15 cellular contexts compared by ENCODE assay signal in the genomic region with DNA sequence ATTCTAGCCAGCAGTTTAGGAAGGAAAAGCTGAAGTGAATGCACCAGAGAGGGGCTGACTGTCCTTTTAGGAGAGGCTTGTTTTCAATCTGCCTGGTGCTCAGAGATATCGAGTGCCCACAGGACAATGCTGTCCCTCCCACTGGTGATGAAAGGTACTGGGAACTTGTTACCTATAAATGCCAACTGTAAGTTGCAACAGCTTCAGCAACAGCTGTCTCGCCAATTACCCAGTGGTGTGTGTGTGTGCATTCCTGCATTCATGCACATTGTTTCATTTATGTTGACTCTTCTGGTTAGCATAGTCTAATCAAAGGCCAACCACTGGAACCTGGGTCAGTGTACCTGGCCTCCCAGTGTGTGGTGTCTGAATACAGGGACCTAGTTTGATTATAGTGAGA.
DNase-seq lines count a peak whose midpoint lies in the region; ATAC-seq, FAIRE-seq and TF ChIP-seq lines count a peak whose summit lies in the region.
"Had no signal": no experiment of that assay in that cellular context is flagged by ENCODE, and none has a peak within 500 bp of the region (broad histone marks: within the 10 kb centered on the region; RNA-seq: fewer than 3 reads in every experiment).

No MANE protein-coding gene starts in this region.

- H3K27me3 ChIP-seq in DND-41 (ENCODE audit: insufficient read depth, low read length, poor library complexity) (no peaks in the 10 kb centered on the region), endothelial cell of umbilical vein (ENCODE audit: control insufficient read depth in 2 of 2, insufficient read depth in 2 of 2, low read length in 2 of 2) (no peaks in the 10 kb centered on the region), right lobe of liver (no peaks in the 10 kb centered on the region)

- H3K79me2 ChIP-seq in DND-41 (ENCODE audit: insufficient read depth, low read length) (no peaks in the 10 kb centered on the region), endothelial cell of umbilical vein (ENCODE audit: control insufficient read depth, insufficient read depth, low read length) (no peaks in the 10 kb centered on the region)

- TF ChIP-seq CTCF in DND-41 (IDR thresholded peaks at IDR 0.05; ENCODE audit: borderline replicate concordance, extremely low read depth, low read length, poor library complexity, severe bottlenecking) (no peak), endothelial cell of umbilical vein (IDR thresholded peaks at IDR 0.05; ENCODE audit: extremely low read depth in 1 of 2, insufficient read depth in 1 of 2, low read depth in 1 of 2, low read length in 2 of 2) (no peak), right lobe of liver (IDR thresholded peaks at IDR 0.05) (no peak)

- TF ChIP-seq EP300 in Ishikawa (IDR thresholded peaks at IDR 0.05; ENCODE audit: borderline replicate concordance) = no peak

- H2AFZ ChIP-seq in DND-41 (ENCODE audit: low read depth, low read length) (0 out of 2 replicates have a peak overlapping the region, but pooled peaks have one; percentile 2), endothelial cell of umbilical vein (ENCODE audit: low read depth, low read length) (no peak overlapping the region)

- 47% methylated on average over 2 of the region's 2 CpGs for WGBS in right lobe of liver (ENCODE audit: insufficient coverage, low coverage, low lambda C conversion rate, missing lambda C conversion rate)

- no peaks in the 10 kb centered on the region for H3K36me3 ChIP-seq in DND-41 (ENCODE audit: insufficient read depth, low read length)
- H3K36me3 ChIP-seq in endothelial cell of umbilical vein (ENCODE audit: control insufficient read depth in 2 of 2, extremely low read depth in 1 of 2, insufficient read depth in 2 of 2, low read length in 2 of 2) = no peaks in the 10 kb centered on the region
- no peaks in the 10 kb centered on the region for H3K36me3 ChIP-seq in right lobe of liver

- ATAC-seq in DND-41 (ENCODE audit: insufficient read depth, low read depth) (no peak), right lobe of liver (peak in 3 of 4 donors; percentile 28 to 73 (median 28)), GM18870 (IDR thresholded peaks at IDR 0.05; ENCODE audit: unreplicated experiment) (no peak)
- ATAC-seq: stimulated activated naive B cell treated with anti-CD40 and anti-IgM and Interleukin-4, amounts not matched to agents 10 μg/mL and 1 μg/mL and 100 μg/mL, for 72 hours had no signal

- DNase-seq in DND-41 (no peak), endothelial cell of umbilical vein (ENCODE audit: low read depth, low spot score) (peak; percentile 5), right lobe of liver (no peak), UCSD-AML1 (lab: John Stamatoyannopoulos, UW; ENCODE audit: unreplicated experiment) (no peak), NCI-H1436 (lab: John Stamatoyannopoulos, UW) (no peak), HUDEP-2 (lab: John Stamatoyannopoulos, UW; ENCODE audit: unreplicated experiment in 76 of 76) (no peak)
- DNase-seq: activated B cell treated with CpG ODN at 0.5 μM for 24 hours; aorta; effector memory CD4-positive, alpha-beta T cell; natural killer cell; NCI-H2029 treated with DMSO at 0.1 percent for 48 hours; stimulated activated naive B cell treated with anti-CD40 and anti-IgM and Interleukin-4, amounts not matched to agents 10 μg/mL and 1 μg/mL and 100 μg/mL, for 72 hours had no signal

- no peak overlapping the region for H3K4me3 ChIP-seq in DND-41 (ENCODE audit: low read depth in 1 of 2, low read length in 2 of 2)
- no peak overlapping the region for H3K4me3 ChIP-seq in endothelial cell of umbilical vein (replicated peaks in 1 of 3; ENCODE audit: insufficient read depth in 1 of 3, low read depth in 1 of 3, low read length in 3 of 3)
- no peak overlapping the region for H3K4me3 ChIP-seq in right lobe of liver

- no TSS peak for BruUV-seq in endothelial cell of umbilical vein (replicated peaks; lab: Mats Ljungman, UMichigan)

- no peak; the same call in 1 of the 2 replicates for TF ChIP-seq RAD21 in Ishikawa (IDR thresholded peaks at IDR 0.05; ENCODE audit: low read depth)

- no peaks in the 10 kb centered on the region for H3K9me1 ChIP-seq in endothelial cell of umbilical vein (replicated peaks; ENCODE audit: control insufficient read depth, extremely low read depth, insufficient read depth, low read length)

- no peak overlapping the region for H3K4me2 ChIP-seq in DND-41 (ENCODE audit: insufficient read depth, low read length)
- H3K4me2 ChIP-seq in endothelial cell of umbilical vein (ENCODE audit: insufficient read depth, low read length) = no peak overlapping the region

- no peak for FAIRE-seq in endothelial cell of umbilical vein (lab: Jason Lieb, UNC)
- FAIRE-seq: H54 had no signal

- CTCF ChIA-PET in endothelial cell of umbilical vein (lab: Charles Lee) = interaction anchor here (1.2 to 3.7 kb wide), 2 partner anchors 10 to 1075 kb away, joined by 4 to 16 read pairs; a partner anchor contains a TSS

- POLR2A ChIA-PET in endothelial cell of umbilical vein (lab: Charles Lee) = no interaction called here

- H3K27ac ChIP-seq in DND-41 (ENCODE audit: low read length) (no peak overlapping the region), endothelial cell of umbilical vein (ENCODE audit: insufficient read depth, low read depth, low read length) (no peak overlapping the region), right lobe of liver (no peak overlapping the region)

- dilution Hi-C loops in endothelial cell of umbilical vein (cut with MboI; ENCODE audit: extremely low pct_ligation_motif_present, low sequenced_read_pairs) = no loop called here

- H3K4me1 ChIP-seq in DND-41 (ENCODE audit: insufficient read depth, low read length) = peaks cover 4% of the 10 kb centered on the region; the same call in 1 of the 2 replicates
- H3K4me1 ChIP-seq in endothelial cell of umbilical vein (ENCODE audit: control insufficient read depth, extremely low read depth, insufficient read depth, low read length) = no peaks in the 10 kb centered on the region
- H3K4me1 ChIP-seq in right lobe of liver = peaks cover 0 to 4% (median 0%) of the 10 kb centered on the region in 4 donors

- H3K9me3 ChIP-seq in DND-41 (ENCODE audit: insufficient read depth, low read length, severe bottlenecking) = no peaks in the 10 kb centered on the region
- H3K9me3 ChIP-seq in endothelial cell of umbilical vein (replicated peaks; ENCODE audit: control insufficient read depth, insufficient read depth, low read length) = no peaks in the 10 kb centered on the region
- no peaks in the 10 kb centered on the region for H3K9me3 ChIP-seq in right lobe of liver

- H4K20me1 ChIP-seq in DND-41 (ENCODE audit: insufficient read depth, low read length) (no peaks in the 10 kb centered on the region), endothelial cell of umbilical vein (replicated peaks; ENCODE audit: control insufficient read depth, extremely low read depth, insufficient read depth, low read length) (no peaks in the 10 kb centered on the region)

- intact Hi-C loops in endothelial cell of umbilical vein (cut with micrococcal nuclease) (loop anchor here (2.0 to 10.0 kb wide), 4 partner anchors 28 to 464 kb away; no protein-coding TSS in a partner anchor), right lobe of liver (cut with DNase I) (no loop called here)

- no peak overlapping the region for H3K9ac ChIP-seq in DND-41 (ENCODE audit: low read depth, low read length)
- H3K9ac ChIP-seq in endothelial cell of umbilical vein (replicated peaks; ENCODE audit: extremely low read depth, insufficient read depth, low read length) = no peak overlapping the region

- TF ChIP-seq POLR2A in endothelial cell of umbilical vein (IDR thresholded peaks at IDR 0.05; ENCODE audit: low read depth, low read length) = no peak
- TF ChIP-seq POLR2A in right lobe of liver (IDR thresholded peaks at IDR 0.05) = no peak

TF ChIP-seq in Ishikawa, 13 proteins besides CTCF, POLR2A, EP300 and RAD21:
- peak; percentile 39; the same call in 1 of the 2 replicates for TF ChIP-seq CEBPB (IDR thresholded peaks at IDR 0.05)
- peak; percentile 42; the same call in 1 of the 2 replicates for TF ChIP-seq TEAD4 (IDR thresholded peaks at IDR 0.05)
- TF ChIP-seq, protein P1, sequence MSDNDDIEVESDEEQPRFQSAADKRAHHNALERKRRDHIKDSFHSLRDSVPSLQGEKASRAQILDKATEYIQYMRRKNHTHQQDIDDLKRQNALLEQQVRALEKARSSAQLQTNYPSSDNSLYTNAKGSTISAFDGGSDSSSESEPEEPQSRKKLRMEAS (IDR thresholded peaks at IDR 0.05) = no peak
- TF ChIP-seq CREB1 (IDR thresholded peaks at IDR 0.05; ENCODE audit: low read depth) = no peak
TF ChIP-seq in Ishikawa: peak in this region for 2.

TF ChIP-seq in endothelial cell of umbilical vein, 7 proteins besides CTCF, POLR2A, EP300 and RAD21:
- TF ChIP-seq JUN (IDR thresholded peaks at IDR 0.05; ENCODE audit: borderline replicate concordance, insufficient read depth, insufficient read length, low read depth) = no peak
- TF ChIP-seq GATA2 (IDR thresholded peaks at IDR 0.05; ENCODE audit: insufficient read depth, insufficient read length, low read depth, low read length) = no peak
- TF ChIP-seq, protein P1 (IDR thresholded peaks at IDR 0.05; ENCODE audit: insufficient read depth, insufficient read length) = no peak
- TF ChIP-seq EZH2 (IDR thresholded peaks at IDR 0.05; ENCODE audit: borderline replicate concordance, low read depth, low read length, severe bottlenecking) = no peak
- no peak for TF ChIP-seq FOS (IDR thresholded peaks at IDR 0.05; ENCODE audit: borderline replicate concordance, insufficient read depth, low read length)
- TF ChIP-seq MYC (IDR thresholded peaks at IDR 0.05; ENCODE audit: low read depth, low read length) = no peak
- no peak for TF ChIP-seq POLR2AphosphoS5 (IDR thresholded peaks at IDR 0.05; ENCODE audit: insufficient read depth, low read depth, low read length)

Comparison
In these comparisons a context has a peak if more than half of its experiments do, and no peak if none do; other contexts are left out.
1. ATAC-seq: peak in right lobe of liver (3 of 4); none in DND-41 (single experiment) and GM18870 (single experiment).